Comparison of ENCODE assay signal across 8 cellular contexts in the genomic region with DNA sequence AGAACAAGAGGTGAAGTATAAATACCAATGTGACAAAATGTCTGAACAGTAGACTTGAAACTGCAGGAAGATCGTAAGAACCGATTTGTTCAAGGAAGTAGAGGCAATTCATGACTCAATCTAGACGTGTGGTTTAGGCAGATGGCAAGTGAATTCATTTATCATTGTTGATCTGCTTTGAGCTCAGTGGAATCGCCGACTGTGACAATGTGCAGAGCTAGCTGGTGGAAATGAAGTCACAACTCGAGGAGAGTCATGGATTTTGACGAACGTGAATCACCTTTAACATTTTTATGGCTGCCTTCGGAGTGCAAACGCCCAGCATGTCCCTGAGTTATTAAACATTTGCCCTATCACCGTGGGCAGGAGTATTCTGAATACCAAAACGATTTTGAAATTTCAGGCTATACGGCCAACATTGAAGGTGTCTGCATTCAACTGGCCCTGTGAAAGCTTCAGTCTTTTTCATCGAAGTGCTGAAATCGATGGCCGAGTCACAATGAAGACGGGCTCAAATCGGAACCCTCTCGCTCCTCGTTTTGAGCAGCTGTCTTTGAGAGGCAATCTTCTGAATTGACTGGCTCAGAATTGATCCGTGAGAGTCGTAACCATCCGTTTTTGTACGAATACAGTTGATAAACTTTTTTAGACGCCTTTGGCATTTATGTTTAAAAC. TPM values are rescaled to one million over a fixed set of nuclear protein-coding genes. Genes with fewer than 3 reads are reported as not detected.
DNase-seq lines count a peak whose midpoint lies in the region; ATAC-seq and TF ChIP-seq lines count a peak whose summit lies in the region.

No MANE protein-coding gene starts in this region.

- no peak for TF ChIP-seq EP300 in stomach (IDR thresholded peaks at IDR 0.05)

- peak overlapping the region; percentile 63 for H3K56ac ChIP-seq in mesendoderm (ENCODE audit: low read length)

- H2BK15ac ChIP-seq in mesendoderm (replicated peaks; ENCODE audit: low read depth), result no peak overlapping the region

- peaks cover 5% of the 10 kb centered on the region for H3K36me3 Mint-ChIP-seq in CD4-positive, CD25-positive, alpha-beta regulatory T cell

- H3K79me1 ChIP-seq in mesendoderm (ENCODE audit: low read length), result no peaks in the 10 kb centered on the region

- H2AK5ac ChIP-seq in mesendoderm (ENCODE audit: low read length), result no peak overlapping the region

- peaks cover 0 to 7% (median 0%) of the 10 kb centered on the region in 7 donors for H3K9me3 Mint-ChIP-seq in CD4-positive, CD25-positive, alpha-beta regulatory T cell

- no peak overlapping the region for H3K4ac ChIP-seq in mesendoderm (ENCODE audit: low read depth, low read length)

- H3K4me1 Mint-ChIP-seq in CD4-positive, CD25-positive, alpha-beta regulatory T cell, result peaks cover 8 to 31% (median 14%) of the 10 kb centered on the region in 4 donors

- no peaks in the 10 kb centered on the region for H3K27me3 ChIP-seq in CD4-positive, CD25-positive, alpha-beta regulatory T cell (ENCODE audit: control insufficient read depth, insufficient read depth, low read length)
- no peaks in the 10 kb centered on the region for H3K27me3 ChIP-seq in MG63
- no peaks in the 10 kb centered on the region for H3K27me3 ChIP-seq in mesendoderm (ENCODE audit: insufficient read depth, low read length, poor library complexity)
- H3K27me3 ChIP-seq in stomach, result no peaks in the 10 kb centered on the region

- no peaks in the 10 kb centered on the region for H3K9me3 ChIP-seq in CD4-positive, CD25-positive, alpha-beta regulatory T cell (ENCODE audit: control insufficient read depth in 2 of 2, low read length in 2 of 2)
- no peaks in the 10 kb centered on the region for H3K9me3 ChIP-seq in MG63
- H3K9me3 ChIP-seq in stomach, result peaks cover 0 to 20% (median 6%) of the 10 kb centered on the region in 4 donors

- peak overlapping the region; percentile 93 for H3K27ac ChIP-seq in CD4-positive, CD25-positive, alpha-beta regulatory T cell (ENCODE audit: insufficient read depth, low read length, poor library complexity, severe bottlenecking)
- H3K27ac ChIP-seq in mesendoderm (ENCODE audit: low read depth, low read length) (no peak overlapping the region), stomach (peak overlapping the region; percentile 8 to 93 (median 90))

- peaks cover 10% of the 10 kb centered on the region for H3K4me1 ChIP-seq in CD4-positive, CD25-positive, alpha-beta regulatory T cell (ENCODE audit: control insufficient read depth, insufficient read depth, low read length, poor library complexity, severe bottlenecking)
- H3K4me1 ChIP-seq in mesendoderm (ENCODE audit: control insufficient read depth, low read depth, low read length) (no peaks in the 10 kb centered on the region), stomach (peaks cover 0 to 21% (median 1%) of the 10 kb centered on the region in 4 donors)

- no peaks in the 10 kb centered on the region for H3K27me3 Mint-ChIP-seq in CD4-positive, CD25-positive, alpha-beta regulatory T cell

- intact Hi-C loops in stomach (cut with DNase I; ENCODE audit: low total_unique reads), result no loop called here

- H3K79me2 ChIP-seq in mesendoderm (ENCODE audit: control insufficient read depth, insufficient read depth, low read length), result peaks cover 37% of the 10 kb centered on the region

- H3K4me3 ChIP-seq in CD4-positive, CD25-positive, alpha-beta regulatory T cell (ENCODE audit: low read depth, low read length), result peak overlapping the region; percentile 99
- H3K4me3 ChIP-seq in MG63 (peak overlapping the region; percentile 72), mesendoderm (ENCODE audit: low read length) (peak overlapping the region; percentile 27), stomach (peak overlapping the region; percentile 51 to 72 (median 68))

- peak overlapping the region; percentile 25 for H3K18ac ChIP-seq in mesendoderm (ENCODE audit: low read length)

- peak overlapping the region; percentile 94 to 100 (median 98) for H3K4me3 Mint-ChIP-seq in CD4-positive, CD25-positive, alpha-beta regulatory T cell

- peak overlapping the region; percentile 59 for H3K4me2 ChIP-seq in mesendoderm (ENCODE audit: low read length)

- no CpG with 5 or more reads among the region's 25 CpGs for WGBS in mesendoderm (ENCODE audit: extremely low coverage, insufficient coverage, low lambda C conversion rate)
- 0 to 41% (median 9%) methylated on average over 25 of the region's 25 CpGs for whole genome bisulfite sequencing in stomach, 5 donors

- H2BK120ac ChIP-seq in mesendoderm (ENCODE audit: low read depth, low read length), result no peak overlapping the region

- no peak overlapping the region for H4K5ac ChIP-seq in mesendoderm (ENCODE audit: low read length)

- no peak for TF ChIP-seq CTCF in stomach (IDR thresholded peaks at IDR 0.05)

- no peak overlapping the region for H3K23ac ChIP-seq in mesendoderm (ENCODE audit: low read length)

- DNase-seq in CD4-positive, CD25-positive, alpha-beta regulatory T cell, result peak; percentile 56 to 83 (median 74)
- peak; percentile 5 for DNase-seq in MG63
- peak; percentile 73 for DNase-seq in dermis blood vessel endothelial cell
- no peak for DNase-seq in mesendoderm
- DNase-seq in stomach, result no peak
- DNase-seq in SW 1271 (lab: John Stamatoyannopoulos, UW), result no peak

- H2BK5ac ChIP-seq in mesendoderm (ENCODE audit: low read length), result no peak overlapping the region

- peak overlapping the region; percentile 98 to 99 (median 99) for H3K27ac Mint-ChIP-seq in CD4-positive, CD25-positive, alpha-beta regulatory T cell

- H3K36me3 ChIP-seq in CD4-positive, CD25-positive, alpha-beta regulatory T cell (ENCODE audit: control insufficient read depth, insufficient read depth, low read length), result no peaks in the 10 kb centered on the region
- peaks cover 3% of the 10 kb centered on the region; the same call in 1 of the 2 replicates for H3K36me3 ChIP-seq in MG63
- no peaks in the 10 kb centered on the region for H3K36me3 ChIP-seq in mesendoderm (ENCODE audit: control insufficient read depth, insufficient read depth, low read length)
- no peaks in the 10 kb centered on the region for H3K36me3 ChIP-seq in stomach

- H3K9ac ChIP-seq in mesendoderm (ENCODE audit: low read length), result peak overlapping the region; percentile 70

- TF ChIP-seq POLR2A in stomach (IDR thresholded peaks at IDR 0.05), result no peak

- no peak overlapping the region for H4K8ac ChIP-seq in mesendoderm (ENCODE audit: low read depth, low read length)

- peak; percentile 68 for ATAC-seq in CD4-positive, CD25-positive, alpha-beta regulatory T cell (ENCODE audit: low read depth in 2 of 2)
- peak; percentile 4 for ATAC-seq in GM21576 (IDR thresholded peaks at IDR 0.05; ENCODE audit: unreplicated experiment)
- ATAC-seq in activated CD4-positive, CD25-positive, alpha-beta regulatory T cell treated with anti-CD3 and anti-CD28 coated beads, Interleukin-2, amount 50 U/mL, for 24 hours, result peak; percentile 77 to 81

RNA-seq across cellular contexts. Expression of a gene that starts 0.7 kb away (rescaled TPM):
- 557 TPM for total RNA-seq in CD4-positive, CD25-positive, alpha-beta regulatory T cell
- 10 to 100 TPM; 27.7 to 45.3 (median 37.0) TPM for polyA plus RNA-seq in CD4-positive, CD25-positive, alpha-beta regulatory T cell
- total RNA-seq in MG63 (2014; rRNA removed; shearing (Covaris generic); ENCODE audit: low replicate concordance), result 47.0 and 68.8 TPM in 2 replicates
- total RNA-seq in dermis blood vessel endothelial cell (92.8 and 149 TPM in 2 replicates), stomach (100 to 1,000 TPM in 4 of 5 donors, 10 to 100 TPM in 1; 53.9 to 303 (median 230) TPM)
- polyA plus RNA-seq in mesendoderm (2013, experiment 1 of 2), result 37.4 TPM
- polyA plus RNA-seq in mesendoderm (2013, experiment 2 of 2), result 35.7 TPM
- 10 to 100 TPM in 2 of 3 donors, 1 to 10 TPM in 1; 9.6 to 63.9 (median 10.5) TPM for polyA plus RNA-seq in stomach

RNA-seq across cellular contexts. Expression of a gene that starts 46.0 kb away (rescaled TPM):
- total RNA-seq in CD4-positive, CD25-positive, alpha-beta regulatory T cell, result 3.7 TPM
- under 1 TPM; 0.20 to 0.65 (median 0.49) TPM for polyA plus RNA-seq in CD4-positive, CD25-positive, alpha-beta regulatory T cell
- 1.1 and 1.4 TPM in 2 replicates for total RNA-seq in MG63 (2014; rRNA removed; shearing (Covaris generic); ENCODE audit: low replicate concordance)
- total RNA-seq in dermis blood vessel endothelial cell, result 1.6 and 3.2 TPM in 2 replicates
- 1.1 TPM for polyA plus RNA-seq in mesendoderm (2013, experiment 1 of 2)
- 0.97 TPM for polyA plus RNA-seq in mesendoderm (2013, experiment 2 of 2)
- 10 to 100 TPM in 2 of 5 donors, 1 to 10 TPM in 3; 1.5 to 18.3 (median 4.1) TPM for total RNA-seq in stomach
- 1 to 10 TPM in 1 of 3 donors, under 1 TPM in 2; 0.46 to 1.7 (median 0.50) TPM for polyA plus RNA-seq in stomach

Comparison
In these comparisons a context has a peak if more than half of its experiments do, and no peak if none do; other contexts are left out.
1. ATAC-seq: peak in every context shown above with its lines; median percentile 79 in activated CD4-positive, CD25-positive, alpha-beta regulatory T cell treated with anti-CD3 and anti-CD28 coated beads, Interleukin-2, amount 50 U/mL, for 24 hours; 68 in CD4-positive, CD25-positive, alpha-beta regulatory T cell; 4 in GM21576.
2. DNase-seq: peak in CD4-positive, CD25-positive, alpha-beta regulatory T cell (3 of 3), MG63 (single experiment) and dermis blood vessel endothelial cell (single experiment); none in mesendoderm (single experiment), stomach (single experiment) and SW 1271 (0 of 2).
3. H3K4me3 ChIP-seq: peak in every context shown above with its lines; median percentile 99 in CD4-positive, CD25-positive, alpha-beta regulatory T cell; 72 in MG63; 68 in stomach; 27 in mesendoderm.